Comparison of ENCODE assay signal across 1 cellular context in genomic region chr7:90720970-90721768, GRCh38.
TF ChIP-seq lines count a peak whose summit lies in the region.

No MANE protein-coding gene starts in this region.

TF ChIP-seq in GM23338, 12 proteins besides CTCF, POLR2A, EP300 and RAD21 (continued from another document):
- TF ChIP-seq CREB1 (CRISPR knock-in tag; IDR thresholded peaks at IDR 0.05; ENCODE audit: low read depth) (no peak), ZNF462 (CRISPR knock-in tag; IDR thresholded peaks at IDR 0.05) (no peak), NANOG (IDR thresholded peaks at IDR 0.05; ENCODE audit: borderline replicate concordance) (no peak), ZNF331 (CRISPR knock-in tag; IDR thresholded peaks at IDR 0.05; ENCODE audit: low read depth) (no peak), JUNB (IDR thresholded peaks at IDR 0.05; ENCODE audit: unreplicated experiment) (no peak), ZNF114 (CRISPR knock-in tag; IDR thresholded peaks at IDR 0.05) (no peak), STAT1 (IDR thresholded peaks at IDR 0.05; ENCODE audit: unreplicated experiment) (no peak), POLR2AphosphoS5 (IDR thresholded peaks at IDR 0.05; ENCODE audit: low read depth) (no peak)
